1 cellular context compared by ENCODE assay signal in genomic region chr6:24935753-24936152, GRCh38.
TF ChIP-seq lines count a peak whose summit lies in the region.

TSS of gene RIPOR2 (minus strand) at chr6:24935960. CDS start at chr6:24935898, 62 bp downstream.

TF ChIP-seq in GM12878, 131 proteins besides CTCF, POLR2A, EP300 and RAD21 (continued from another document):
- TF ChIP-seq NFYA (IDR thresholded peaks at IDR 0.05; ENCODE audit: borderline replicate concordance, low read depth, low read length) (no peak), MEF2B (IDR thresholded peaks at IDR 0.05; ENCODE audit: partially characterized antibody, poor library complexity, severe bottlenecking) (peak; percentile 25), CUX1 (IDR thresholded peaks at IDR 0.05; ENCODE audit: insufficient replicate concordance, low read depth, low read length) (peak; percentile 44)
TF ChIP-seq in GM12878: peak in this region for 23.
